8 cellular contexts compared by ENCODE assay signal in genomic region chr19:52961981-52962380, GRCh38. TPM values are rescaled to one million over a fixed set of nuclear protein-coding genes. Genes with fewer than 3 reads are reported as not detected.
A peak's percentile ranks its signal among the peaks of the same experiment; 100 is the strongest.
DNase-seq lines count a peak whose midpoint lies in the region; ATAC-seq, FAIRE-seq and TF ChIP-seq lines count a peak whose summit lies in the region.

No MANE protein-coding gene starts in this region.

- no peaks in the 10 kb centered on the region for H3K27me3 Mint-ChIP-seq in Caco-2 (ENCODE audit: insufficient read depth, unreplicated experiment)

- H3K4me1 ChIP-seq in Caco-2 (peaks cover 5% of the 10 kb centered on the region), OCI-LY3 (ENCODE audit: low read length) (peaks cover 13% of the 10 kb centered on the region), endothelial cell of umbilical vein (ENCODE audit: control insufficient read depth, extremely low read depth, insufficient read depth, low read length) (peaks cover 4% of the 10 kb centered on the region), osteoblast (ENCODE audit: insufficient read depth, low read length) (peaks cover 16% of the 10 kb centered on the region)

- POLR2A ChIA-PET in Caco-2 (lab: Charles Lee): interaction anchor here (0.6 kb wide), 1 partner anchor 13 kb away, joined by 5 read pairs; no protein-coding TSS in a partner anchor
- POLR2A ChIA-PET in endothelial cell of umbilical vein (lab: Charles Lee): no interaction called here

- no peaks in the 10 kb centered on the region for H3K4me1 Mint-ChIP-seq in Caco-2 (ENCODE audit: low read depth, unreplicated experiment)

- H4K20me1 ChIP-seq in OCI-LY3 (ENCODE audit: insufficient read depth, low read length) (no peaks in the 10 kb centered on the region), endothelial cell of umbilical vein (replicated peaks; ENCODE audit: control insufficient read depth, extremely low read depth, insufficient read depth, low read length) (no peaks in the 10 kb centered on the region), osteoblast (ENCODE audit: insufficient read depth, low read length) (peaks cover 2% of the 10 kb centered on the region)

- H3K4me2 ChIP-seq in OCI-LY3 (ENCODE audit: low read length) (peak overlapping the region; percentile 93), endothelial cell of umbilical vein (ENCODE audit: insufficient read depth, low read length) (peak overlapping the region; percentile 40), osteoblast (ENCODE audit: insufficient read depth, low read length) (peak overlapping the region; percentile 100)

- H3K27me3 ChIP-seq in Caco-2 (replicated peaks; ENCODE audit: control insufficient read depth, insufficient read depth, low read length): no peaks in the 10 kb centered on the region
- H3K27me3 ChIP-seq in OCI-LY3 (ENCODE audit: low read depth, low read length): no peaks in the 10 kb centered on the region
- H3K27me3 ChIP-seq in endothelial cell of umbilical vein (ENCODE audit: control insufficient read depth in 2 of 2, insufficient read depth in 2 of 2, low read length in 2 of 2): no peaks in the 10 kb centered on the region
- no peaks in the 10 kb centered on the region for H3K27me3 ChIP-seq in osteoblast (ENCODE audit: insufficient read depth, low read length)

- CTCF ChIA-PET in Caco-2 (lab: Charles Lee): interaction anchor here (0.7 kb wide), 1 partner anchor 435 kb away, joined by 4 read pairs; no protein-coding TSS in a partner anchor
- CTCF ChIA-PET in endothelial cell of umbilical vein (lab: Charles Lee): interaction anchor here (0.8 to 1.1 kb wide), 2 partner anchors 32 to 66 kb away, joined by 3 read pairs; no protein-coding TSS in a partner anchor

- no peaks in the 10 kb centered on the region for H3K9me1 ChIP-seq in endothelial cell of umbilical vein (replicated peaks; ENCODE audit: control insufficient read depth, extremely low read depth, insufficient read depth, low read length)

- no peak for ATAC-seq in GM18517 (IDR thresholded peaks at IDR 0.05; ENCODE audit: unreplicated experiment)

- DNase-seq in Caco-2: no peak
- DNase-seq in endothelial cell of umbilical vein (ENCODE audit: low read depth, low spot score): no peak
- no peak for DNase-seq in osteoblast (ENCODE audit: insufficient read length, low spot score, missing footprints)
- no peak for DNase-seq in glomerular visceral epithelial cell (ENCODE audit: extremely low spot score)
- no peak for DNase-seq in SK-N-DZ (ENCODE audit: low spot score)
- no peak for DNase-seq in NCI-H526 treated with DMSO at 0.1 percent for 48 hours (lab: John Stamatoyannopoulos, UW)

- H3K27ac ChIP-seq in OCI-LY3 (ENCODE audit: low read length) (peak overlapping the region; percentile 44), endothelial cell of umbilical vein (ENCODE audit: insufficient read depth, low read depth, low read length) (peak overlapping the region; percentile 56), osteoblast (ENCODE audit: low read depth, low read length) (peak overlapping the region; percentile 64)

- no peak for TF ChIP-seq POLR2A in endothelial cell of umbilical vein (IDR thresholded peaks at IDR 0.05; ENCODE audit: low read depth, low read length)

- H3K27ac Mint-ChIP-seq in Caco-2 (ENCODE audit: unreplicated experiment): peak overlapping the region; percentile 83

- H3K79me2 ChIP-seq in OCI-LY3 (ENCODE audit: low read length): peaks cover 56% of the 10 kb centered on the region
- H3K79me2 ChIP-seq in endothelial cell of umbilical vein (ENCODE audit: control insufficient read depth, insufficient read depth, low read length): no peaks in the 10 kb centered on the region
- peaks cover 35% of the 10 kb centered on the region for H3K79me2 ChIP-seq in osteoblast (ENCODE audit: insufficient read depth, low read length)

- H3K9me3 Mint-ChIP-seq in Caco-2 (ENCODE audit: unreplicated experiment): peaks cover 18% of the 10 kb centered on the region

- peak overlapping the region; percentile 91 for H3K4me3 Mint-ChIP-seq in Caco-2 (ENCODE audit: unreplicated experiment)

- TF ChIP-seq CTCF in Caco-2 (IDR thresholded peaks at IDR 0.05; ENCODE audit: insufficient read depth in 1 of 2, low read depth in 1 of 2, low read length in 1 of 2, severe bottlenecking in 1 of 2, unreplicated experiment in 1 of 2) (no peak), OCI-LY3 (IDR thresholded peaks at IDR 0.05; ENCODE audit: low read depth, low read length) (no peak), endothelial cell of umbilical vein (IDR thresholded peaks at IDR 0.05; ENCODE audit: extremely low read depth in 1 of 2, insufficient read depth in 1 of 2, low read depth in 1 of 2, low read length in 2 of 2) (no peak), osteoblast (IDR thresholded peaks at IDR 0.05; ENCODE audit: extremely low read depth, low read depth, low read length) (no peak)

- H3K4me3 ChIP-seq in Caco-2 (ENCODE audit: low read depth, low read length): peak overlapping the region; percentile 81
- peak overlapping the region; percentile 88 for H3K4me3 ChIP-seq in OCI-LY3 (ENCODE audit: low read length)
- peak overlapping the region; percentile 74 to 83 (median 77) for H3K4me3 ChIP-seq in endothelial cell of umbilical vein (replicated peaks in 1 of 3; ENCODE audit: insufficient read depth in 1 of 3, low read depth in 1 of 3, low read length in 3 of 3)
- H3K4me3 ChIP-seq in osteoblast (ENCODE audit: insufficient read depth, low read length): peak overlapping the region; percentile 86

- peak overlapping the region; percentile 31; the same call in 1 of the 2 replicates for H2AFZ ChIP-seq in OCI-LY3 (ENCODE audit: low read depth, low read length)
- H2AFZ ChIP-seq in endothelial cell of umbilical vein (ENCODE audit: low read depth, low read length): peak overlapping the region; percentile 83
- H2AFZ ChIP-seq in osteoblast (ENCODE audit: low read length): peak overlapping the region; percentile 94

- peak overlapping the region; percentile 85 for H3K9ac ChIP-seq in OCI-LY3 (ENCODE audit: low read length)
- peak overlapping the region; percentile 63 for H3K9ac ChIP-seq in endothelial cell of umbilical vein (replicated peaks; ENCODE audit: extremely low read depth, insufficient read depth, low read length)

- H3K9me3 ChIP-seq in Caco-2: peaks cover 42% of the 10 kb centered on the region
- H3K9me3 ChIP-seq in OCI-LY3 (ENCODE audit: insufficient read depth, low read length): peaks cover 9% of the 10 kb centered on the region; the same call in 1 of the 2 replicates
- peaks cover 1% of the 10 kb centered on the region for H3K9me3 ChIP-seq in endothelial cell of umbilical vein (replicated peaks; ENCODE audit: control insufficient read depth, insufficient read depth, low read length)
- H3K9me3 ChIP-seq in osteoblast (ENCODE audit: low read depth, low read length): no peaks in the 10 kb centered on the region

- H3K36me3 ChIP-seq in Caco-2 (ENCODE audit: control insufficient read depth, insufficient read depth, low read length) (peaks cover 8% of the 10 kb centered on the region), OCI-LY3 (replicated peaks; ENCODE audit: low read depth, low read length) (peaks cover 49% of the 10 kb centered on the region), endothelial cell of umbilical vein (ENCODE audit: control insufficient read depth in 2 of 2, extremely low read depth in 1 of 2, insufficient read depth in 2 of 2, low read length in 2 of 2) (no peaks in the 10 kb centered on the region), osteoblast (ENCODE audit: insufficient read depth, low read length) (no peaks in the 10 kb centered on the region)

- peaks cover 33% of the 10 kb centered on the region for H3K36me3 Mint-ChIP-seq in Caco-2 (ENCODE audit: insufficient read depth, unreplicated experiment)

- dilution Hi-C loops in endothelial cell of umbilical vein (cut with MboI; ENCODE audit: extremely low pct_ligation_motif_present, low sequenced_read_pairs): no loop called here

- BruUV-seq in Caco-2 (replicated peaks; lab: Mats Ljungman, UMichigan): no TSS peak
- no TSS peak for BruUV-seq in endothelial cell of umbilical vein (replicated peaks; lab: Mats Ljungman, UMichigan)

- intact Hi-C loops in Caco-2 (cut with micrococcal nuclease; ENCODE audit: unreplicated experiment) (loop anchor here (2.0 kb wide), 1 partner anchor 19 kb away; no protein-coding TSS in a partner anchor), endothelial cell of umbilical vein (cut with micrococcal nuclease) (loop anchor here (1.0 to 10.0 kb wide), 6 partner anchors 20 to 227 kb away; partner anchors contain the start of genes ZNF320, ZNF600, ZNF611 and ZNF888)

- no peak for FAIRE-seq in endothelial cell of umbilical vein (lab: Jason Lieb, UNC)

RNA-seq across cellular contexts. Expression of gene ZNF816, which starts 0.7 kb away (rescaled TPM):
- 8.8 and 11.5 TPM in 2 replicates for total RNA-seq in Caco-2 (2022)
- total RNA-seq in endothelial cell of umbilical vein: 4.9 and 5.3 TPM in 2 replicates
- polyA plus RNA-seq in endothelial cell of umbilical vein: 0.76 and 1.8 TPM in 2 replicates
- polyA plus RNA-seq in endothelial cell of umbilical vein (2011; cell fraction: cytosol; rRNA removed): 1.5 and 1.6 TPM in 2 replicates
- 3.0 and 4.6 TPM in 2 replicates for polyA plus RNA-seq in endothelial cell of umbilical vein (2011; cell fraction: nucleus; rRNA removed)
- polyA plus RNA-seq in endothelial cell of umbilical vein (2012): 4.4 and 4.9 TPM in 2 replicates
- polyA minus RNA-seq in endothelial cell of umbilical vein: 2.8 and 3.3 TPM in 2 replicates
- polyA minus RNA-seq in endothelial cell of umbilical vein (2011; cell fraction: cytosol; rRNA and poly(A)+ RNA removed): 5.2 TPM
- polyA minus RNA-seq in endothelial cell of umbilical vein (2011; cell fraction: nucleus; rRNA and poly(A)+ RNA removed): 2.6 and 3.5 TPM in 2 replicates
- total RNA-seq in osteoblast: 8.3 and 9.8 TPM in 2 replicates
- 2.7 and 5.3 TPM in 2 replicates for polyA plus RNA-seq in SK-N-DZ (2014; cell fraction: cytosol; rRNA removed)
- 1.7 and 3.9 TPM in 2 replicates for polyA plus RNA-seq in SK-N-DZ (2014; cell fraction: nucleus; rRNA removed)

RNA-seq across cellular contexts. Expression of gene ZNF888, which starts 38.8 kb away (rescaled TPM):
- 7.3 and 9.0 TPM in 2 replicates for total RNA-seq in Caco-2 (2022)
- total RNA-seq in endothelial cell of umbilical vein: 2.9 and 3.9 TPM in 2 replicates
- polyA plus RNA-seq in endothelial cell of umbilical vein: 0.56 and 0.72 TPM in 2 replicates
- polyA plus RNA-seq in endothelial cell of umbilical vein (2011; cell fraction: cytosol; rRNA removed): 0.76 and 0.80 TPM in 2 replicates
- 2.3 and 3.1 TPM in 2 replicates for polyA plus RNA-seq in endothelial cell of umbilical vein (2011; cell fraction: nucleus; rRNA removed)
- polyA plus RNA-seq in endothelial cell of umbilical vein (2012): 1.3 and 1.4 TPM in 2 replicates
- 2.2 and 3.6 TPM in 2 replicates for polyA minus RNA-seq in endothelial cell of umbilical vein
- polyA minus RNA-seq in endothelial cell of umbilical vein (2011; cell fraction: cytosol; rRNA and poly(A)+ RNA removed): 3.6 TPM
- polyA minus RNA-seq in endothelial cell of umbilical vein (2011; cell fraction: nucleus; rRNA and poly(A)+ RNA removed): 2.3 and 3.8 TPM in 2 replicates
- 4.7 and 5.0 TPM in 2 replicates for total RNA-seq in osteoblast
- 0.66 and 0.78 TPM in 2 replicates for polyA plus RNA-seq in SK-N-DZ (2014; cell fraction: cytosol; rRNA removed)
- polyA plus RNA-seq in SK-N-DZ (2014; cell fraction: nucleus; rRNA removed): 0.79 and 0.92 TPM in 2 replicates

RNA-seq across cellular contexts. Expression of gene ERVV-1, which starts 51.7 kb away (rescaled TPM):
- total RNA-seq in Caco-2 (2022) (not detected in 2 replicates), endothelial cell of umbilical vein (not detected in 2 replicates), osteoblast (not detected in 2 replicates)
- polyA plus RNA-seq in endothelial cell of umbilical vein: 0.05 TPM in 1 of 2 replicates, not detected in the other
- not detected in 2 replicates for polyA plus RNA-seq in endothelial cell of umbilical vein (2011; cell fraction: cytosol; rRNA removed)
- polyA plus RNA-seq in endothelial cell of umbilical vein (2011; cell fraction: nucleus; rRNA removed): 0.07 TPM in 2 replicates
- not detected in 2 replicates for polyA plus RNA-seq in endothelial cell of umbilical vein (2012)
- polyA minus RNA-seq in endothelial cell of umbilical vein: not detected in 2 replicates
- not detected for polyA minus RNA-seq in endothelial cell of umbilical vein (2011; cell fraction: cytosol; rRNA and poly(A)+ RNA removed)
- not detected in 2 replicates for polyA minus RNA-seq in endothelial cell of umbilical vein (2011; cell fraction: nucleus; rRNA and poly(A)+ RNA removed)
- polyA plus RNA-seq in SK-N-DZ (2014; cell fraction: cytosol; rRNA removed): 0.19 TPM in 1 of 2 replicates, not detected in the other
- polyA plus RNA-seq in SK-N-DZ (2014; cell fraction: nucleus; rRNA removed): not detected in 2 replicates

Comparison
In these comparisons a context has a peak if more than half of its experiments do, and no peak if none do; other contexts are left out.
1. H2AFZ ChIP-seq: peak in every context shown above with its lines; median percentile 94 in osteoblast; 83 in endothelial cell of umbilical vein; 31 in OCI-LY3.
2. H3K4me2 ChIP-seq: peak in every context shown above with its lines; median percentile 100 in osteoblast; 93 in OCI-LY3; 40 in endothelial cell of umbilical vein.